In the genomic region with DNA sequence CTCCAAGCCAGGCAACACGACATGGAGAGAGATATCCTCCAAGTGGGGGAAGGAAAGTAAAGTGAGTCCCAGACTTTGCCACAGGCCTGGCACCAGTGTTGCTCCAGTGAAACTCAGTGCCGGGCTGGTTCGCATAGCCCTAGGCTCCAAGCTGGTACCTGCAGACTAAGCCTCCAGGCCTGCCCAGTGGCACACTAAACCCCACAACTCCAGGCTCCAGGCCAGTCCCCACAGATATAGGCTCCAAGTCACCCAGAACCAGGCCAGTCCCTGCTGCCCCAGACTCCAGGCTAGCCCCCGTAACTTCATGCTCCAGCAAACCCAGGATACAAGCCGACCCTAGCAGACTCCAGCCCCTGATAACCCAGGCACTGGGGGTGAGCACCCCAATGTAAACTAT, we compare ENCODE assay signal across 15 cellular contexts. TPM values are rescaled to one million over a fixed set of nuclear protein-coding genes. Genes with fewer than 3 reads are reported as not detected.
DNase-seq lines count a peak whose midpoint lies in the region; ATAC-seq and TF ChIP-seq lines count a peak whose summit lies in the region.
"Had no signal": no experiment of that assay in that cellular context is flagged by ENCODE, and none has a peak within 500 bp of the region (broad histone marks: within the 10 kb centered on the region; RNA-seq: fewer than 3 reads in every experiment).

No MANE protein-coding gene starts in this region.

- in situ Hi-C loops in Panc1 (cut with HindIII; ENCODE audit: low pct_unique_long_range_greater_than_20kb, low sequenced_read_pairs): no loop called here

- no peak overlapping the region for H3K18ac ChIP-seq in mesenchymal stem cell (ENCODE audit: low read depth in 1 of 2, low read length in 2 of 2)

- H3K79me1 ChIP-seq in mesenchymal stem cell (replicated peaks; ENCODE audit: low read length, poor library complexity, severe bottlenecking): no peaks in the 10 kb centered on the region

- H2BK120ac ChIP-seq in mesenchymal stem cell (ENCODE audit: low read depth, low read length): no peak overlapping the region

- no peaks in the 10 kb centered on the region for H3K9me3 ChIP-seq in Panc1 (ENCODE audit: control insufficient read depth, insufficient read depth, low read depth, low read length)
- peaks cover 9% of the 10 kb centered on the region for H3K9me3 ChIP-seq in mesenchymal stem cell (ENCODE audit: control insufficient read depth, low read length)

- no peak overlapping the region for H3K23ac ChIP-seq in mesenchymal stem cell (ENCODE audit: low read length in 2 of 2)

- H4K20me1 ChIP-seq in GM23338 (replicated peaks; ENCODE audit: insufficient read depth): no peaks in the 10 kb centered on the region
- H4K20me1 ChIP-seq: BLaER1 had no signal

- no peak overlapping the region for H3K14ac ChIP-seq in mesenchymal stem cell (ENCODE audit: low read length in 2 of 2)

- H3K4me1 Mint-ChIP-seq in GM23338: peaks cover 17% of the 10 kb centered on the region
- H3K4me1 Mint-ChIP-seq in activated naive CD4-positive, alpha-beta T cell treated with anti-CD3 and anti-CD28 coated beads, Interleukin-2, amount 10 ng/mL, durations not matched to agents 7 days and 5 days: no peaks in the 10 kb centered on the region
- peaks cover 6% of the 10 kb centered on the region for H3K4me1 Mint-ChIP-seq in stimulated activated memory B cell treated with anti-CD40 and anti-IgM and Interleukin-4, amounts not matched to agents 10 μg/mL and 1 μg/mL and 100 μg/mL, for 72 hours

- H3K27ac Mint-ChIP-seq in GM23338: no peak overlapping the region
- H3K27ac Mint-ChIP-seq in activated naive CD4-positive, alpha-beta T cell treated with anti-CD3 and anti-CD28 coated beads, Interleukin-2, amount 10 ng/mL, durations not matched to agents 7 days and 5 days: no peak overlapping the region
- H3K27ac Mint-ChIP-seq in stimulated activated memory B cell treated with anti-CD40 and anti-IgM and Interleukin-4, amounts not matched to agents 10 μg/mL and 1 μg/mL and 100 μg/mL, for 72 hours: no peak overlapping the region
- H3K27ac Mint-ChIP-seq: CD4-positive, alpha-beta memory T cell had no signal

- no peak overlapping the region for H2BK5ac ChIP-seq in mesenchymal stem cell (ENCODE audit: low read depth, low read length, poor library complexity, severe bottlenecking)

- TF ChIP-seq CTCF in GM23338 (conservative IDR thresholded peaks at IDR 0.05; ENCODE audit: low read depth in 2 of 2) (no peak), Panc1 (IDR thresholded peaks at IDR 0.05) (no peak)

- no peaks in the 10 kb centered on the region for H3K79me2 ChIP-seq in GM23338 (replicated peaks; ENCODE audit: insufficient read depth)

- POLR2A ChIA-PET in Panc1 (lab: Charles Lee): interaction anchor here (0.7 kb wide), 1 partner anchor 21 kb away, joined by 4 read pairs; no protein-coding TSS in a partner anchor

- no peak overlapping the region for H3K4me3 Mint-ChIP-seq in GM23338
- no peak overlapping the region for H3K4me3 Mint-ChIP-seq in activated naive CD4-positive, alpha-beta T cell treated with anti-CD3 and anti-CD28 coated beads, Interleukin-2, amount 10 ng/mL, durations not matched to agents 7 days and 5 days
- H3K4me3 Mint-ChIP-seq in stimulated activated memory B cell treated with anti-CD40 and anti-IgM and Interleukin-4, amounts not matched to agents 10 μg/mL and 1 μg/mL and 100 μg/mL, for 72 hours: no peak overlapping the region
- H3K4me3 Mint-ChIP-seq: CD14-positive monocyte; CD4-positive, alpha-beta memory T cell had no signal

- no peaks in the 10 kb centered on the region for H3K9me2 ChIP-seq in GM23338 (ENCODE audit: insufficient read depth)

- H3K36me3 ChIP-seq in GM23338 (ENCODE audit: insufficient read depth) (no peaks in the 10 kb centered on the region), Panc1 (ENCODE audit: control insufficient read depth, insufficient read depth, low read length) (no peaks in the 10 kb centered on the region), mesenchymal stem cell (ENCODE audit: control insufficient read depth in 1 of 2, insufficient read depth in 2 of 2, low read depth in 1 of 2, low read length in 2 of 2) (no peaks in the 10 kb centered on the region)
- H3K36me3 ChIP-seq: BLaER1 had no signal

- intact Hi-C loops in Panc1 (cut with micrococcal nuclease; ENCODE audit: unreplicated experiment): no loop called here

- H3K9ac ChIP-seq in mesenchymal stem cell (ENCODE audit: low read length): no peak overlapping the region
- H3K9ac ChIP-seq: BLaER1 had no signal

- H3K27me3 Mint-ChIP-seq in GM23338 (ENCODE audit: insufficient read depth, low read depth, poor library complexity): no peaks in the 10 kb centered on the region
- peaks cover 8% of the 10 kb centered on the region for H3K27me3 Mint-ChIP-seq in activated naive CD4-positive, alpha-beta T cell treated with anti-CD3 and anti-CD28 coated beads, Interleukin-2, amount 10 ng/mL, durations not matched to agents 7 days and 5 days
- peaks cover 5% of the 10 kb centered on the region for H3K27me3 Mint-ChIP-seq in stimulated activated memory B cell treated with anti-CD40 and anti-IgM and Interleukin-4, amounts not matched to agents 10 μg/mL and 1 μg/mL and 100 μg/mL, for 72 hours

- no peak overlapping the region for H2BK12ac ChIP-seq in mesenchymal stem cell (ENCODE audit: low read length in 2 of 2)

- no peaks in the 10 kb centered on the region for H3F3A ChIP-seq in GM23338 (replicated peaks; ENCODE audit: low read depth)

- H3K27ac ChIP-seq in GM23338 (ENCODE audit: low read depth) (no peak overlapping the region), Panc1 (ENCODE audit: low read length) (no peak overlapping the region), mesenchymal stem cell (ENCODE audit: low read length, poor library complexity, severe bottlenecking) (no peak overlapping the region)
- H3K27ac ChIP-seq: BLaER1 had no signal

- H4K8ac ChIP-seq in mesenchymal stem cell (ENCODE audit: low read length): no peak overlapping the region

- no peak overlapping the region for H3K4ac ChIP-seq in mesenchymal stem cell (ENCODE audit: low read depth in 1 of 2, low read length in 2 of 2)

- H3K4me1 ChIP-seq in GM23338 (ENCODE audit: insufficient read depth) (peaks cover 12% of the 10 kb centered on the region), Panc1 (ENCODE audit: control insufficient read depth, insufficient read depth, low read length) (no peaks in the 10 kb centered on the region), mesenchymal stem cell (ENCODE audit: control insufficient read depth, insufficient read depth, low read depth, low read length) (no peaks in the 10 kb centered on the region)
- H3K4me1 ChIP-seq: BLaER1 had no signal

- H3K27me3 ChIP-seq in GM23338 (ENCODE audit: insufficient read depth) (no peaks in the 10 kb centered on the region), Panc1 (ENCODE audit: control insufficient read depth, insufficient read depth, low read length) (no peaks in the 10 kb centered on the region), mesenchymal stem cell (ENCODE audit: control insufficient read depth in 1 of 2, insufficient read depth in 1 of 2, low read length in 2 of 2) (no peaks in the 10 kb centered on the region)
- H3K27me3 ChIP-seq: BLaER1 had no signal

- no peak overlapping the region for H2BK15ac ChIP-seq in mesenchymal stem cell (ENCODE audit: low read depth, poor library complexity, severe bottlenecking)

- peak overlapping the region; percentile 83; the same call in 1 of the 2 replicates for H2AFZ ChIP-seq in GM23338
- peak overlapping the region; percentile 49 for H2AFZ ChIP-seq in mesenchymal stem cell (ENCODE audit: low read depth, low read length)

- no TSS peak for BruUV-seq in Panc1 (replicated peaks; lab: Mats Ljungman, UMichigan)

- no peaks in the 10 kb centered on the region for H3K36me3 Mint-ChIP-seq in GM23338 (ENCODE audit: low read depth)
- H3K36me3 Mint-ChIP-seq in activated naive CD4-positive, alpha-beta T cell treated with anti-CD3 and anti-CD28 coated beads, Interleukin-2, amount 10 ng/mL, durations not matched to agents 7 days and 5 days: no peaks in the 10 kb centered on the region
- no peaks in the 10 kb centered on the region for H3K36me3 Mint-ChIP-seq in stimulated activated memory B cell treated with anti-CD40 and anti-IgM and Interleukin-4, amounts not matched to agents 10 μg/mL and 1 μg/mL and 100 μg/mL, for 72 hours
- H3K36me3 Mint-ChIP-seq: CD14-positive monocyte; CD4-positive, alpha-beta memory T cell had no signal

- CTCF ChIA-PET in Panc1 (lab: Charles Lee): no interaction called here
- CTCF ChIA-PET in activated naive CD4-positive, alpha-beta T cell treated with anti-CD3 and anti-CD28 coated beads, Interleukin-2, amount 10 ng/mL, durations not matched to agents 7 days and 5 days (lab: Charles Lee): no interaction called here

- no peak overlapping the region for H3K4me3 ChIP-seq in GM23338
- H3K4me3 ChIP-seq in Panc1 (ENCODE audit: low read depth in 2 of 2, low read length in 2 of 2): no peak overlapping the region
- no peak overlapping the region for H3K4me3 ChIP-seq in mesenchymal stem cell (ENCODE audit: insufficient read depth in 1 of 2, low read depth in 1 of 2, low read length in 2 of 2)
- H3K4me3 ChIP-seq: BLaER1 had no signal

- WGBS in mesenchymal stem cell: 92% methylated on average over 4 of the region's 5 CpGs

- DNase-seq in GM23338 (ENCODE audit: low spot score): no peak
- DNase-seq in Panc1 (ENCODE audit: low read depth, low spot score): no peak
- DNase-seq in mesenchymal stem cell: no peak
- no peak for DNase-seq in effector CD8-positive, alpha-beta T cell (lab: John Stamatoyannopoulos, UW)
- DNase-seq in activated naive CD4-positive, alpha-beta T cell treated with anti-CD3 and anti-CD28 coated beads, Interleukin-2, amount 10 ng/mL, durations not matched to agents 7 days and 5 days: no peak
- DNase-seq in activated effector memory CD4-positive, alpha-beta T cell treated with Interleukin-2 at 50 U/mL for 16 hours: no peak
- DNase-seq: 8988T; CD4-positive, alpha-beta memory T cell; DMS153; DMS79; GDM1; HCEC 1CT had no signal

- H3K9me3 Mint-ChIP-seq in GM23338: no peaks in the 10 kb centered on the region
- no peaks in the 10 kb centered on the region for H3K9me3 Mint-ChIP-seq in activated naive CD4-positive, alpha-beta T cell treated with anti-CD3 and anti-CD28 coated beads, Interleukin-2, amount 10 ng/mL, durations not matched to agents 7 days and 5 days
- no peaks in the 10 kb centered on the region for H3K9me3 Mint-ChIP-seq in stimulated activated memory B cell treated with anti-CD40 and anti-IgM and Interleukin-4, amounts not matched to agents 10 μg/mL and 1 μg/mL and 100 μg/mL, for 72 hours

- no peak overlapping the region for H4K91ac ChIP-seq in mesenchymal stem cell (ENCODE audit: low read length)

- H3K4me2 ChIP-seq in GM23338: no peak overlapping the region
- no peak overlapping the region for H3K4me2 ChIP-seq in mesenchymal stem cell (ENCODE audit: low read length, poor library complexity, severe bottlenecking)
- H3K4me2 ChIP-seq: BLaER1 had no signal

- ATAC-seq in GM23338 (no peak), Panc1 (0 out of 2 replicates have a peak, but pooled peaks have one; percentile 48)
- no peak for ATAC-seq in stimulated activated memory B cell treated with anti-CD40 and anti-IgM and Interleukin-4, amounts not matched to agents 10 μg/mL and 1 μg/mL and 100 μg/mL, for 72 hours

- H2AK5ac ChIP-seq in mesenchymal stem cell (ENCODE audit: low read length, severe bottlenecking): no peak overlapping the region

RNA-seq across cellular contexts. Expression of a gene that starts 23.0 kb away (rescaled TPM):
- total RNA-seq in GM23338 (2014; rRNA removed; shearing (Covaris generic)): 40.7 and 46.3 TPM in 2 replicates
- 32.1 and 33.5 TPM in 2 replicates for polyA plus RNA-seq in GM23338 (2016; fragmentation: Nextera tagmentation; extraction: Ambion mirVana)
- 55.4 TPM for total RNA-seq in Panc1 (2021; ENCODE audit: unreplicated experiment)
- 27.3 TPM for polyA plus RNA-seq in Panc1 (2012; ENCODE audit: insufficient read length)
- 45.2 TPM for polyA plus RNA-seq in mesenchymal stem cell (2013, experiment 1 of 2)
- polyA plus RNA-seq in mesenchymal stem cell (2013, experiment 2 of 2): 43.1 TPM

RNA-seq across cellular contexts. Expression of a gene that starts 42.9 kb away (rescaled TPM):
- total RNA-seq in GM23338 (2014; rRNA removed; shearing (Covaris generic)): 53.0 and 53.9 TPM in 2 replicates
- 22.1 and 26.8 TPM in 2 replicates for polyA plus RNA-seq in GM23338 (2016; fragmentation: Nextera tagmentation; extraction: Ambion mirVana)
- total RNA-seq in Panc1 (2021; ENCODE audit: unreplicated experiment): 51.3 TPM
- polyA plus RNA-seq in Panc1 (2012; ENCODE audit: insufficient read length): 24.6 TPM
- polyA plus RNA-seq in mesenchymal stem cell (2013, experiment 1 of 2): 17.6 TPM
- 17.6 TPM for polyA plus RNA-seq in mesenchymal stem cell (2013, experiment 2 of 2)
